Comparison of ENCODE assay signal across 9 cellular contexts in genomic region chr6:3825851-3826581, GRCh38. TPM values are rescaled to one million over a fixed set of nuclear protein-coding genes. Genes with fewer than 3 reads are reported as not detected.
A peak's percentile ranks its signal among the peaks of the same experiment; 100 is the strongest.
DNase-seq lines count a peak whose midpoint lies in the region; ATAC-seq, FAIRE-seq and TF ChIP-seq lines count a peak whose summit lies in the region.
"Had no signal": no experiment of that assay in that cellular context is flagged by ENCODE, and none has a peak within 500 bp of the region (broad histone marks: within the 10 kb centered on the region; RNA-seq: fewer than 3 reads in every experiment).

No MANE protein-coding gene starts in this region.

- TF ChIP-seq CTCF in A549 (IDR thresholded peaks at IDR 0.05) (no peak), Panc1 (IDR thresholded peaks at IDR 0.05) (peak; percentile 17; the same call in 1 of the 2 replicates)

- no peaks in the 10 kb centered on the region for H3K27me3 ChIP-seq in Panc1 (ENCODE audit: control insufficient read depth, insufficient read depth, low read length)
- H3K27me3 ChIP-seq: BLaER1 treated with 17β-estradiol and CSF1 and Interleukin-3, amounts not matched to agents 10 nM and 100 nM had no signal

- in situ Hi-C loops in Panc1 (cut with HindIII; ENCODE audit: low pct_unique_long_range_greater_than_20kb, low sequenced_read_pairs), result no loop called here

- FAIRE-seq in A549 (lab: Jason Lieb, UNC), result no peak

- TF ChIP-seq EP300 in A549 (IDR thresholded peaks at IDR 0.05), result no peak; a peak in 1 of 5 replicates

- intact Hi-C loops in Panc1 (cut with micrococcal nuclease; ENCODE audit: unreplicated experiment), result loop anchor here (5.0 kb wide), 2 partner anchors 79 to 106 kb away; no protein-coding TSS in a partner anchor

- POLR2A ChIA-PET in A549 (lab: Yijun Ruan, JAX) (interaction anchor here (1.1 kb wide), 1 partner anchor 17 kb away, joined by 6 read pairs; no protein-coding TSS in a partner anchor), Panc1 (lab: Charles Lee) (interaction anchor here (0.7 to 1.2 kb wide), 2 partner anchors 12 to 76 kb away, joined by 3 read pairs; no protein-coding TSS in a partner anchor)

- ATAC-seq in A549 (peak; percentile 98 to 99), Panc1 (peak; percentile 96), esophagus mucosa (peak; percentile 91), HG02981 (IDR thresholded peaks at IDR 0.05; ENCODE audit: unreplicated experiment) (no peak), GM19467 (IDR thresholded peaks at IDR 0.05; ENCODE audit: unreplicated experiment) (no peak)

- DNase-seq in A549 (ENCODE audit: low read depth in 1 of 2, low spot score in 1 of 2), result peak; percentile 62 to 86
- DNase-seq in Panc1 (ENCODE audit: low read depth, low spot score), result no peak
- DNase-seq in myocyte (ENCODE audit: low read depth), result peak; percentile 96
- no peak for DNase-seq in activated CD4-positive, alpha-beta T cell treated with anti-CD3 and anti-CD28 coated beads for 4 hours
- no peak for DNase-seq in activated CD4-positive, alpha-beta T cell treated with anti-CD3 and anti-CD28 coated beads, Interleukin-2, amount 50 U/mL, for 1 hour

- TF ChIP-seq RAD21 in A549 (conservative IDR thresholded peaks at IDR 0.05 in 1 of 2, IDR thresholded peaks at IDR 0.05 in 1 of 2), result no peak

- H3K9me3 ChIP-seq in A549, result no peaks in the 10 kb centered on the region
- H3K9me3 ChIP-seq in Panc1 (ENCODE audit: control insufficient read depth, insufficient read depth, low read depth, low read length), result no peaks in the 10 kb centered on the region
- H3K9me3 ChIP-seq: BLaER1 treated with 17β-estradiol and CSF1 and Interleukin-3, amounts not matched to agents 10 nM and 100 nM had no signal

- no TSS peak for BruUV-seq in Panc1 (replicated peaks; lab: Mats Ljungman, UMichigan)

- peak overlapping the region; percentile 58 for H3K4me2 ChIP-seq in A549
- H3K4me2 ChIP-seq: BLaER1 treated with 17β-estradiol and CSF1 and Interleukin-3, amounts not matched to agents 10 nM and 100 nM had no signal

- H3K4me1 ChIP-seq in A549 (peaks cover 22% of the 10 kb centered on the region), Panc1 (ENCODE audit: control insufficient read depth, insufficient read depth, low read length) (peaks cover 28% of the 10 kb centered on the region)

- no peaks in the 10 kb centered on the region for H3K36me3 ChIP-seq in Panc1 (ENCODE audit: control insufficient read depth, insufficient read depth, low read length)
- H3K36me3 ChIP-seq: BLaER1 treated with 17β-estradiol and CSF1 and Interleukin-3, amounts not matched to agents 10 nM and 100 nM had no signal

- H3K27ac ChIP-seq in A549 (peak overlapping the region; percentile 83 to 95), Panc1 (ENCODE audit: low read length) (peak overlapping the region; percentile 96)
- H3K27ac ChIP-seq: BLaER1 treated with 17β-estradiol and CSF1 and Interleukin-3, amounts not matched to agents 10 nM and 100 nM had no signal

- WGBS in A549 (ENCODE audit: missing lambda C conversion rate), result 14% methylated on average over 14 of the region's 15 CpGs

- H3K4me3 ChIP-seq in A549 (no peak overlapping the region), Panc1 (ENCODE audit: low read depth in 2 of 2, low read length in 2 of 2) (peak overlapping the region; percentile 14 to 35)
- H3K4me3 ChIP-seq: BLaER1 treated with 17β-estradiol and CSF1 and Interleukin-3, amounts not matched to agents 10 nM and 100 nM had no signal

- TF ChIP-seq POLR2A in A549 (IDR thresholded peaks at IDR 0.05; ENCODE audit: low read length), result no peak

- CTCF ChIA-PET in A549 (lab: Yijun Ruan, JAX) (interaction anchor here (0.8 to 4.9 kb wide), 7 partner anchors 11 to 107 kb away, joined by 3 to 28 read pairs (median 5); partner anchors contain the start of gene FAM50B), Panc1 (lab: Charles Lee) (interaction anchor here (0.6 to 1.1 kb wide), 2 partner anchors 106 to 388 kb away, joined by 4 to 12 read pairs; no protein-coding TSS in a partner anchor)

TF ChIP-seq in A549, 52 proteins besides CTCF, POLR2A, EP300 and RAD21:
- TF ChIP-seq JUN (IDR thresholded peaks at IDR 0.05) (peak in 1 of 2 experiments; percentile 46; a peak in 1 of 5 replicates), MAX (IDR thresholded peaks at IDR 0.05) (peak; percentile 90), RFX5 (IDR thresholded peaks at IDR 0.05) (no peak), TP53 (CRISPR knock-in tag; IDR thresholded peaks at IDR 0.05) (no peak), ATOH8 (CRISPR knock-in tag; IDR thresholded peaks at IDR 0.05; ENCODE audit: low read depth) (peak; percentile 79; the same call in 1 of the 2 replicates), E2F6 (IDR thresholded peaks at IDR 0.05; ENCODE audit: borderline replicate concordance, low read depth) (peak; percentile 68; the same call in 1 of the 2 replicates), CHD2 (IDR thresholded peaks at IDR 0.05; ENCODE audit: low read length, partially characterized antibody) (no peak), CBX2 (IDR thresholded peaks at IDR 0.05; ENCODE audit: borderline replicate concordance, low read depth) (no peak), FOSL2 (IDR thresholded peaks at IDR 0.05) (0 out of 2 replicates have a peak, but pooled peaks have one; percentile 15), FOSL2 (CRISPR knock-in tag; IDR thresholded peaks at IDR 0.05) (peak; percentile 74), HOXB5 (CRISPR knock-in tag; IDR thresholded peaks at IDR 0.05) (peak; percentile 73; the same call in 1 of the 2 replicates), RNF2 (IDR thresholded peaks at IDR 0.05; ENCODE audit: borderline replicate concordance, low read depth) (no peak), ZC3H11A (IDR thresholded peaks at IDR 0.05) (no peak), KDM1A (IDR thresholded peaks at IDR 0.05; ENCODE audit: low read depth) (no peak), MYC (IDR thresholded peaks at IDR 0.05; ENCODE audit: borderline replicate concordance, low read length) (no peak), FOXS1 (CRISPR knock-in tag; IDR thresholded peaks at IDR 0.05) (peak; percentile 8; the same call in 1 of the 2 replicates), GATA3 (IDR thresholded peaks at IDR 0.05; ENCODE audit: borderline replicate concordance) (peak; percentile 54; the same call in 1 of the 2 replicates)

RNA-seq across cellular contexts. Expression of gene FAM50B, which starts 23.2 kb away (rescaled TPM):
- 4.6 and 5.1 TPM in 2 replicates for polyA plus RNA-seq in A549 (2011; rRNA removed)
- 6.7 and 7.9 TPM in 2 replicates for polyA plus RNA-seq in A549 (2012; cell fraction: cytosol; rRNA removed)
- polyA plus RNA-seq in A549 (2012; cell fraction: nucleus; rRNA removed), result 6.8 and 7.5 TPM in 2 replicates
- 5.5 to 6.8 TPM (median 6.4 TPM) in 3 replicates for polyA plus RNA-seq in A549 (2017; fragmentation: RNase III; extraction: RNeasy Plus Mini Kit Qiagen cat#74134 plus additional on column Dnase treatment)
- 1.5 and 2.5 TPM in 2 replicates for polyA minus RNA-seq in A549 (2011; rRNA and poly(A)+ RNA removed)
- not detected for total RNA-seq in Panc1 (2021; ENCODE audit: unreplicated experiment)
- polyA plus RNA-seq in Panc1 (2012; ENCODE audit: insufficient read length), result not detected
- 6.0 TPM for total RNA-seq in esophagus mucosa
- 6.8 and 7.2 TPM in 2 replicates for total RNA-seq in myocyte
- polyA plus RNA-seq in myocyte (2012), result 10.8 TPM

Comparison
In these comparisons a context has a peak if more than half of its experiments do, and no peak if none do; other contexts are left out.
1. ATAC-seq: peak in A549 (2 of 2), Panc1 (single experiment) and esophagus mucosa (single experiment); none in HG02981 (single experiment) and GM19467 (single experiment).
2. DNase-seq: peak in A549 (2 of 2) and myocyte (single experiment); none in Panc1 (single experiment), activated CD4-positive, alpha-beta T cell treated with anti-CD3 and anti-CD28 coated beads for 4 hours (0 of 2) and activated CD4-positive, alpha-beta T cell treated with anti-CD3 and anti-CD28 coated beads, Interleukin-2, amount 50 U/mL, for 1 hour (single experiment).